10 cellular contexts compared by ENCODE assay signal in the genomic region with DNA sequence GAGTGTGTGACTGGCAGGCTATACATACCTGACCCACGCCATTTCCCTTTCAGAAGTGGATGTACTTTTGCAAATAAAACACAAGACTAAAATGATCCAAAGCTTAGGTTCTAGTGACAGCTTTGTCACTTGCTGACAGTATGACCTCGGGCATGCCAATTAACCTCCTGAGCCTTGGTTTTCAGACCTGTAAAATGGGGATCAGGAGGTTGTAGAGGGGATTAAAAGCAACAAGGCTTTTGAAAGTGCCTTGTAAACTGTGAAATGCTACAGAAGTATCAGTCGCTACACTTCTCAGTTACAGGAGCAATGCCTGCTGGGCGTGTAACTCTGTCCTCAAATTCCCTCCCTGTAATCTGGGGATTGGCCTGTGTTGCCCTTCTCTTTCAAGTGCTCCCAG. TPM values are rescaled to one million over a fixed set of nuclear protein-coding genes. Genes with fewer than 3 reads are reported as not detected.
DNase-seq lines count a peak whose midpoint lies in the region; ATAC-seq and TF ChIP-seq lines count a peak whose summit lies in the region.
"Had no signal": no experiment of that assay in that cellular context is flagged by ENCODE, and none has a peak within 500 bp of the region (broad histone marks: within the 10 kb centered on the region; RNA-seq: fewer than 3 reads in every experiment).

No MANE protein-coding gene starts in this region.

- H3K36me3 Mint-ChIP-seq in activated T-cell treated with anti-CD3 and anti-CD28 coated beads, Interleukin-2, amount 50 U/mL, for 72 hours (ENCODE audit: insufficient read depth in 2 of 2) = no peaks in the 10 kb centered on the region
- no peaks in the 10 kb centered on the region for H3K36me3 Mint-ChIP-seq in activated T-helper 17 cell treated with anti-CD3 and anti-CD28 coated beads, Interleukin-2, amount 50 U/mL, for 72 hours (ENCODE audit: low read depth)
- H3K36me3 Mint-ChIP-seq: CD4-positive, CD25-positive, alpha-beta regulatory T cell had no signal

- H3K36me3 ChIP-seq in thyroid gland = no peaks in the 10 kb centered on the region

- H3K27ac Mint-ChIP-seq in activated T-cell treated with anti-CD3 and anti-CD28 coated beads, Interleukin-2, amount 50 U/mL, for 72 hours = no peak overlapping the region
- no peak overlapping the region for H3K27ac Mint-ChIP-seq in activated T-helper 17 cell treated with anti-CD3 and anti-CD28 coated beads, Interleukin-2, amount 50 U/mL, for 72 hours
- H3K27ac Mint-ChIP-seq: CD4-positive, CD25-positive, alpha-beta regulatory T cell had no signal

- TF ChIP-seq POLR2A in thyroid gland (IDR thresholded peaks at IDR 0.05) = no peak

- peak overlapping the region in 1 of 3 donors; percentile 6 for H3K4me3 ChIP-seq in thyroid gland (replicated peaks in 1 of 3)

- H3K27ac ChIP-seq in thyroid gland = peak overlapping the region in 2 of 3 donors; percentile 0 to 20

- no peaks in the 10 kb centered on the region for H3K9me3 ChIP-seq in thyroid gland

- H3K27me3 Mint-ChIP-seq in activated T-cell treated with anti-CD3 and anti-CD28 coated beads, Interleukin-2, amount 50 U/mL, for 72 hours (ENCODE audit: low read depth) = peaks cover 51% of the 10 kb centered on the region
- peaks cover 21% of the 10 kb centered on the region for H3K27me3 Mint-ChIP-seq in activated T-helper 17 cell treated with anti-CD3 and anti-CD28 coated beads, Interleukin-2, amount 50 U/mL, for 72 hours

- in situ Hi-C loops in GM13977 (cut with MboI; ENCODE audit: low pct_unique_long_range_greater_than_20kb, low sequenced_read_pairs, unreplicated experiment) = no loop called here

- no peak for ATAC-seq in activated T-cell treated with anti-CD3 and anti-CD28 coated beads, Interleukin-2, amount 50 U/mL, for 72 hours (replicated peaks in 1 of 2)
- no peak for ATAC-seq in activated T-helper 17 cell treated with anti-CD3 and anti-CD28 coated beads, Interleukin-2, amount 50 U/mL, for 72 hours (replicated peaks)
- ATAC-seq in left lobe of liver (peak; percentile 33), HG02981 (IDR thresholded peaks at IDR 0.05; ENCODE audit: unreplicated experiment) (no peak)

- H3K4me3 Mint-ChIP-seq in activated T-cell treated with anti-CD3 and anti-CD28 coated beads, Interleukin-2, amount 50 U/mL, for 72 hours = peak overlapping the region; percentile 86 to 93
- peak overlapping the region; percentile 74 for H3K4me3 Mint-ChIP-seq in activated T-helper 17 cell treated with anti-CD3 and anti-CD28 coated beads, Interleukin-2, amount 50 U/mL, for 72 hours

- peaks cover 11% of the 10 kb centered on the region for H3K4me1 Mint-ChIP-seq in activated T-cell treated with anti-CD3 and anti-CD28 coated beads, Interleukin-2, amount 50 U/mL, for 72 hours (ENCODE audit: low read depth)
- no peaks in the 10 kb centered on the region for H3K4me1 Mint-ChIP-seq in activated T-helper 17 cell treated with anti-CD3 and anti-CD28 coated beads, Interleukin-2, amount 50 U/mL, for 72 hours

- no peaks in the 10 kb centered on the region for H3K9me3 Mint-ChIP-seq in activated T-cell treated with anti-CD3 and anti-CD28 coated beads, Interleukin-2, amount 50 U/mL, for 72 hours
- H3K9me3 Mint-ChIP-seq in activated T-helper 17 cell treated with anti-CD3 and anti-CD28 coated beads, Interleukin-2, amount 50 U/mL, for 72 hours = no peaks in the 10 kb centered on the region

- H3K27me3 ChIP-seq in thyroid gland = no peaks in the 10 kb centered on the region

- TF ChIP-seq CTCF in thyroid gland (IDR thresholded peaks at IDR 0.05) (no peak), GM13977 (IDR thresholded peaks at IDR 0.05; ENCODE audit: extremely low read depth, insufficient read depth, missing control alignments) (no peak)

- no peaks in the 10 kb centered on the region for H3K4me1 ChIP-seq in thyroid gland

- intact Hi-C loops in thyroid gland (cut with DNase I) = no loop called here

- DNase-seq in activated T-cell treated with anti-CD3 and anti-CD28 coated beads, Interleukin-2, amount 50 U/mL, for 72 hours = no peak
- DNase-seq in activated T-cell treated with anti-CD3 and anti-CD28 coated beads, Interleukin-2, amount 50 U/mL, for 1 hour = no peak
- DNase-seq in left lobe of liver (ENCODE audit: low spot score) = no peak
- DNase-seq in thyroid gland = no peak
- DNase-seq in GM13977 (ENCODE audit: low spot score) = no peak
- no peak for DNase-seq in stimulated activated CD8-positive, alpha-beta memory T cell treated with anti-CD3 and anti-CD28 coated beads, Interleukin-4, amount 100 ng/mL, for 48 hours
- DNase-seq: CD4-positive, CD25-positive, alpha-beta regulatory T cell; NCI-H524 treated with DMSO at 0.1 percent for 48 hours had no signal

- whole genome bisulfite sequencing in thyroid gland, 2 donors = 68 to 80% methylated on average over 4 of the region's 4 CpGs

RNA-seq across cellular contexts. Expression of a gene that starts 8.7 kb away (rescaled TPM):
- total RNA-seq in activated T-cell treated with anti-CD3 and anti-CD28 coated beads, Interleukin-2, amount 50 U/mL, for 72 hours = 10 to 100 TPM; 18.4 to 21.0 TPM
- 1 to 10 TPM; 1.1 to 1.7 TPM for total RNA-seq in activated T-helper 17 cell treated with anti-CD3 and anti-CD28 coated beads, Interleukin-2, amount 50 U/mL, for 72 hours
- total RNA-seq in left lobe of liver (54.9 TPM), thyroid gland (10 to 100 TPM; 21.3 to 99.2 (median 39.6) TPM)

Comparison
In these comparisons a context has a peak if more than half of its experiments do, and no peak if none do; other contexts are left out.
1. RNA of a gene that starts 8.7 kb away (total RNA-seq): 21.3 to 99.2 TPM in thyroid gland, 54.9 TPM in left lobe of liver (single experiment) and 18.4 to 21.0 TPM in activated T-cell treated with anti-CD3 and anti-CD28 coated beads, Interleukin-2, amount 50 U/mL, for 72 hours; 1.1 to 1.7 TPM in activated T-helper 17 cell treated with anti-CD3 and anti-CD28 coated beads, Interleukin-2, amount 50 U/mL, for 72 hours; every median in the first group is over 4 times any median in the second.